In the genomic region with DNA sequence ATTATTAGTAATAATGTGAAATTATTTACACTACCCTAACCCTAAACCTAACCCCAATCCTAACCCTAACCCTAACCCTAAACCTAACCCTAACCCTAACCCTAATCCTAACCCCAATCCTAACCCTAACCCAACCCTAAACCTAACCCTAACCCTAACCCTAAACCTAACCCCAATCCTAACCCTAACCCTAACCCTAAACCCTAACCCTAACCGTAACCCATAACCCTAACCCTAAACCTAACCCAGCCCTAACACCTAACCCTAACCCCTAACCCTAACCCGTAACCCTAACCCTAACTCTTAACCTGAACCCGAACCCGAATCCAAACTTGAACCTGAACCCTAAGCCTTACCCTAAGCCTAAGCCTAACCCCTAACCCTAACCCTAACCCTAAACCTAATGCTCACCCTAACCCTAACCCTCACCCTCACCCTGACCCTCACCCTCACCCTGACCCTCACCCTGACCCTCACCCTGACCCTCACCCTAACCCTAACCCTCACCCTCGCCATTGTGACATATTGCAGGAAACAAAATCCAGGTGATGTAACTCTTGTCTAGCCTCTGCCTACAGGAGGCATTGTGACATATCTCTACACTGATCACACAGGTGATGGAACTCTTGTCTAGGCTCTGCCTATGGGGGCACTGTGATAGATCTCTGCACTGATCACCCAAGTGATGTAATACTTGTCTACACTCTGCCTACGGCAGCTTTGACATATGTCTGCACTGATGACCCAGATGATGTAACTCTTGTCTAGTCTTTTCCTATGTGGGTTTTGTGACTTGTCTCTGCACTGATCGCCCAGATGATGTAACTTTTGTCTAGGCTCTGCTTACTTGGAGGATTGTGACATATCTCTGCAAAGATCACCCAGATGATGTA, we compare ENCODE assay signal across 1 cellular context.
TF ChIP-seq lines count a peak whose summit lies in the region.

No MANE protein-coding gene starts in this region.

TF ChIP-seq in HEK293, 187 proteins besides CTCF, POLR2A, EP300 and RAD21 (continued from another document):
- TF ChIP-seq, protein P1, sequence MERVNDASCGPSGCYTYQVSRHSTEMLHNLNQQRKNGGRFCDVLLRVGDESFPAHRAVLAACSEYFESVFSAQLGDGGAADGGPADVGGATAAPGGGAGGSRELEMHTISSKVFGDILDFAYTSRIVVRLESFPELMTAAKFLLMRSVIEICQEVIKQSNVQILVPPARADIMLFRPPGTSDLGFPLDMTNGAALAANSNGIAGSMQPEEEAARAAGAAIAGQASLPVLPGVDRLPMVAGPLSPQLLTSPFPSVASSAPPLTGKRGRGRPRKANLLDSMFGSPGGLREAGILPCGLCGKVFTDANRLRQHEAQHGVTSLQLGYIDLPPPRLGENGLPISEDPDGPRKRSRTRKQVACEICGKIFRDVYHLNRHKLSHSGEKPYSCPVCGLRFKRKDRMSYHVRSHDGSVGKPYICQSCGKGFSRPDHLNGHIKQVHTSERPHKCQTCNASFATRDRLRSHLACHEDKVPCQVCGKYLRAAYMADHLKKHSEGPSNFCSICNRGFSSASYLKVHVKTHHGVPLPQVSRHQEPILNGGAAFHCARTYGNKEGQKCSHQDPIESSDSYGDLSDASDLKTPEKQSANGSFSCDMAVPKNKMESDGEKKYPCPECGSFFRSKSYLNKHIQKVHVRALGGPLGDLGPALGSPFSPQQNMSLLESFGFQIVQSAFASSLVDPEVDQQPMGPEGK (tag by site-specific recombination; IDR thresholded peaks at IDR 0.05) = peak; percentile 24; the same call in 1 of the 2 replicates
- peak; percentile 65 for TF ChIP-seq ZNF629 (tag by site-specific recombination; IDR thresholded peaks at IDR 0.05)
- peak; percentile 70; the same call in 1 of the 2 replicates for TF ChIP-seq ZEB2 (tag by site-specific recombination; IDR thresholded peaks at IDR 0.05)
TF ChIP-seq in HEK293: peak in this region for 5; not testable (repeated sequence) for 182.
